ENCODE assay signal across 15 cellular contexts in the genomic region with DNA sequence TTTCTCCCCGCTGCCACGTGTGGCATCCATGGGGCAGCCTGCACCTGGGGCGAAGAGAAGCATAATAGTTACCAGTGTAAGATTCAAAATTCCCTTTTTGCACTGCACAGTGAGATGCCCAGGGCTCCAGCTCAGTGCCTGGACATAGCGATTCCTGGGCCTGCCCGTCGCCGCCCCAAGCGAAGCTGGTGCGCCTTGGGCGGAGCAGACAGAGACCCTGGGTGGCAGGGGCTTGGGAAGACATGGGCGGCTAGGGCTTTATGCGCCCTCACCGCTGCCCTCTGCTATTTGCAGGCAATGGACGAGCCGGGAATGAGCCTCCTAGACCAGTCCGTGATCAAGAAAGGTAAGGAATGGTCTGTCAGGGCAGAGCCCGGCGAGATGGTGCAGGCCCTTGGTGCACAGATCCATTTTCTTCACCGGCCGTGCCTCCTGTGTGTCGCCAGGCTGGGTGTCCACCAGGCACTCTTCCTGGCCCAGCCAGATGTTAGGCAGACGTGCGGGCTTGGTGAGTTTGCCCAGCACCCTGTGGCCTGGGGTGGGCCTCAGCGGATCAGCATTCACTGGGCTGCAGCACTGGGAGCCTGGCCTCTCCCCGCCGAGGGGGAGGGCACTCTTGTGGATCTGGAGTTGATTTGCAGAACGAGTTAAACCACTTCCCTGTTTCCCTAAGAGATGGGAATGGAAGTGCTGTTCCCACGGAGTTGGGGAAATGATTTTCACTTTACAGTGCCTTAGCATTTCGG. TPM values are rescaled to one million over a fixed set of nuclear protein-coding genes. Genes with fewer than 3 reads are reported as not detected.
DNase-seq lines count a peak whose midpoint lies in the region; ATAC-seq, FAIRE-seq and TF ChIP-seq lines count a peak whose summit lies in the region.
"Had no signal": no experiment of that assay in that cellular context is flagged by ENCODE, and none has a peak within 500 bp of the region (broad histone marks: within the 10 kb centered on the region; RNA-seq: fewer than 3 reads in every experiment).

No MANE protein-coding gene starts in this region.

- ATAC-seq in HepG2 (peak; percentile 63), right lobe of liver (no peak), upper lobe of right lung (peak; percentile 20)
- ATAC-seq: left cardiac atrium had no signal

- H3K9me3 Mint-ChIP-seq in activated CD4-positive, alpha-beta T cell treated with anti-CD3 and anti-CD28 coated beads, Interleukin-2, amount 10 ng/mL, durations not matched to agents 24 days and 14 days, result no peaks in the 10 kb centered on the region

- no peak overlapping the region for H2BK120ac ChIP-seq in mesendoderm (ENCODE audit: low read depth, low read length)

- no TSS peak for BruUV-seq in HepG2 (replicated peaks; lab: Mats Ljungman, UMichigan)

- no peak overlapping the region for H2BK5ac ChIP-seq in mesendoderm (ENCODE audit: low read length)

- H3K79me2 ChIP-seq in HepG2 (ENCODE audit: insufficient read depth, low read length), result no peaks in the 10 kb centered on the region
- H3K79me2 ChIP-seq in mesendoderm (ENCODE audit: control insufficient read depth, insufficient read depth, low read length), result no peaks in the 10 kb centered on the region

- TF ChIP-seq EP300 in HepG2 (IDR thresholded peaks at IDR 0.05; ENCODE audit: low read depth in 2 of 2, low read length in 2 of 2) (no peak), HepG2 (CRISPR knock-in tag; IDR thresholded peaks at IDR 0.05; ENCODE audit: borderline replicate concordance) (no peak)

- H3K18ac ChIP-seq in mesendoderm (ENCODE audit: low read length), result no peak overlapping the region

- peak overlapping the region; percentile 73 for H2AFZ ChIP-seq in HepG2 (ENCODE audit: low read length)

- 0 out of 2 replicates have a peak, but pooled peaks have one; percentile 10 for TF ChIP-seq CTCF in HepG2 (CRISPR knock-in tag; IDR thresholded peaks at IDR 0.05)
- TF ChIP-seq CTCF in right lobe of liver (IDR thresholded peaks at IDR 0.05), result no peak
- no peak for TF ChIP-seq CTCF in bronchial epithelial cell (IDR thresholded peaks at IDR 0.05; ENCODE audit: insufficient read depth, low read length, severe bottlenecking)
- TF ChIP-seq CTCF in upper lobe of right lung (IDR thresholded peaks at IDR 0.05), result no peak
- TF ChIP-seq CTCF in adrenal gland (IDR thresholded peaks at IDR 0.05), result no peak

- no peak for TF ChIP-seq POLR2A in HepG2 (IDR thresholded peaks at IDR 0.05; ENCODE audit: insufficient read depth in 1 of 2, low read depth in 2 of 2, low read length in 2 of 2)
- TF ChIP-seq POLR2A in right lobe of liver (IDR thresholded peaks at IDR 0.05), result no peak
- TF ChIP-seq POLR2A in adrenal gland (IDR thresholded peaks at IDR 0.05), result no peak

- H4K8ac ChIP-seq in mesendoderm (ENCODE audit: low read depth, low read length), result no peak overlapping the region

- H3K4me2 ChIP-seq in HepG2 (ENCODE audit: low read depth, low read length), result peak overlapping the region; percentile 97
- no peak overlapping the region for H3K4me2 ChIP-seq in mesendoderm (ENCODE audit: low read length)

- H3K4me1 ChIP-seq in HepG2 (ENCODE audit: insufficient read depth, low read length) (peaks cover 28% of the 10 kb centered on the region), right lobe of liver (peaks cover 0 to 21% (median 0%) of the 10 kb centered on the region in 4 donors), mesendoderm (ENCODE audit: control insufficient read depth, low read depth, low read length) (peaks cover 7% of the 10 kb centered on the region), upper lobe of right lung (peaks cover 8% of the 10 kb centered on the region), adrenal gland (replicated peaks in 1 of 2) (peaks cover 6 to 22% of the 10 kb centered on the region in 2 donors)

- CTCF ChIA-PET in HepG2 (lab: Yijun Ruan, JAX; ENCODE audit: low intra/inter-chr PET ratio, low total read pairs), result no interaction called here

- intact Hi-C loops in HepG2 (cut with micrococcal nuclease; ENCODE audit: unreplicated experiment) (loop anchor here (2.0 to 5.0 kb wide), 2 partner anchors 18 to 67 kb away; a partner anchor contains a TSS), right lobe of liver (cut with DNase I) (no loop called here), upper lobe of right lung (cut with DNase I) (no loop called here), adrenal gland (cut with DNase I) (loop anchor here in 1 of 2 donors (5.0 kb wide), 1 partner anchor 202 kb away; no protein-coding TSS in a partner anchor)
- intact Hi-C loops in activated CD4-positive, alpha-beta T cell treated with anti-CD3 and anti-CD28 coated beads, Interleukin-2, amount 10 ng/mL, durations not matched to agents 24 days and 14 days (cut with micrococcal nuclease), result loop anchor here (5.0 kb wide), 1 partner anchor 67 kb away; a partner anchor contains a TSS

- H3K27me3 Mint-ChIP-seq in activated CD4-positive, alpha-beta T cell treated with anti-CD3 and anti-CD28 coated beads, Interleukin-2, amount 10 ng/mL, durations not matched to agents 24 days and 14 days, result peaks cover 36% of the 10 kb centered on the region

- H3K9me3 ChIP-seq in HepG2 (ENCODE audit: low read length) (no peaks in the 10 kb centered on the region), right lobe of liver (no peaks in the 10 kb centered on the region), upper lobe of right lung (no peaks in the 10 kb centered on the region), adrenal gland (replicated peaks in 1 of 3) (no peaks in the 10 kb centered on the region)

- no peak overlapping the region for H3K4ac ChIP-seq in mesendoderm (ENCODE audit: low read depth, low read length)

- H3K27me3 ChIP-seq in HepG2 (ENCODE audit: control insufficient read depth in 1 of 2, insufficient read depth in 2 of 2, low read length in 2 of 2) (peaks cover 0 to 10% of the 10 kb centered on the region in 2 experiments; a peak in 1 of 5 replicates), right lobe of liver (peaks cover 0 to 27% of the 10 kb centered on the region in 2 donors), bronchial epithelial cell (ENCODE audit: control insufficient read depth, insufficient read depth, low read length) (no peaks in the 10 kb centered on the region), mesendoderm (ENCODE audit: insufficient read depth, low read length, poor library complexity) (peaks cover 52% of the 10 kb centered on the region), upper lobe of right lung (peaks cover 5% of the 10 kb centered on the region), adrenal gland (peaks cover 31% of the 10 kb centered on the region)

- peak overlapping the region; percentile 37 for H3K56ac ChIP-seq in mesendoderm (ENCODE audit: low read length)

- H3K27ac ChIP-seq in HepG2 (ENCODE audit: extremely low read length, insufficient read depth, low read length), result peak overlapping the region; percentile 62
- H3K27ac ChIP-seq in right lobe of liver, result no peak overlapping the region
- H3K27ac ChIP-seq in mesendoderm (ENCODE audit: low read depth, low read length), result no peak overlapping the region
- no peak overlapping the region for H3K27ac ChIP-seq in upper lobe of right lung
- H3K27ac ChIP-seq in adrenal gland, result no peak overlapping the region

- H3K9ac ChIP-seq in HepG2 (ENCODE audit: insufficient read depth, low read depth, low read length), result peak overlapping the region; percentile 69
- H3K9ac ChIP-seq in mesendoderm (ENCODE audit: low read length), result no peak overlapping the region

- in situ Hi-C loops in HepG2 (cut with HindIII; ENCODE audit: extremely low pct_ligation_motif_present, low pct_unique_long_range_greater_than_20kb), result no loop called here

- peak overlapping the region; percentile 29 for H3K23ac ChIP-seq in mesendoderm (ENCODE audit: low read length)

- no peak overlapping the region for H4K5ac ChIP-seq in mesendoderm (ENCODE audit: low read length)

- no peaks in the 10 kb centered on the region for H4K20me1 ChIP-seq in HepG2 (ENCODE audit: insufficient read depth, low read length)

- no peak overlapping the region for H2AK5ac ChIP-seq in mesendoderm (ENCODE audit: low read length)

- no peak overlapping the region for H3K4me3 Mint-ChIP-seq in activated CD4-positive, alpha-beta T cell treated with anti-CD3 and anti-CD28 coated beads, Interleukin-2, amount 10 ng/mL, durations not matched to agents 24 days and 14 days

- no peak overlapping the region for H3K27ac Mint-ChIP-seq in activated CD4-positive, alpha-beta T cell treated with anti-CD3 and anti-CD28 coated beads, Interleukin-2, amount 10 ng/mL, durations not matched to agents 24 days and 14 days

- H3K4me1 Mint-ChIP-seq in activated CD4-positive, alpha-beta T cell treated with anti-CD3 and anti-CD28 coated beads, Interleukin-2, amount 10 ng/mL, durations not matched to agents 24 days and 14 days, result peaks cover 17% of the 10 kb centered on the region

- no peak for TF ChIP-seq RAD21 in HepG2 (CRISPR knock-in tag; IDR thresholded peaks at IDR 0.05)

- no peaks in the 10 kb centered on the region for H3K79me1 ChIP-seq in mesendoderm (ENCODE audit: low read length)

- peaks cover 1% of the 10 kb centered on the region for H3K36me3 Mint-ChIP-seq in activated CD4-positive, alpha-beta T cell treated with anti-CD3 and anti-CD28 coated beads, Interleukin-2, amount 10 ng/mL, durations not matched to agents 24 days and 14 days (ENCODE audit: low read depth)

- POLR2A ChIA-PET in HepG2 (lab: Yijun Ruan, JAX), result interaction anchor here (1.6 to 1.7 kb wide), 2 partner anchors 18 kb away, joined by 3 to 6 read pairs; a partner anchor contains a TSS

- DNase-seq in HepG2 (ENCODE audit: low spot score) (no peak), right lobe of liver (no peak), bronchial epithelial cell (ENCODE audit: low read depth) (peak; percentile 30), mesendoderm (peak; percentile 65), upper lobe of right lung (peak; percentile 68), adrenal gland (no peak)
- no peak for DNase-seq in stimulated activated CD4-positive, alpha-beta T cell treated with anti-CD3 and anti-CD28 coated beads, Interleukin-15, amount 100 ng/mL, for 24 hours
- no peak for DNase-seq in activated CD4-positive, alpha-beta T cell treated with anti-CD3 and anti-CD28 coated beads, Interleukin-2, amount 10 ng/mL, durations not matched to agents 24 days and 14 days
- DNase-seq: activated CD8-positive, alpha-beta memory T cell treated with anti-CD3 and anti-CD28 coated beads, Interleukin-2, amount 50 U/mL, for 4 hours; amniotic stem cell; foreskin melanocyte; left cardiac atrium; NCI-H1048; NCI-H446 treated with DMSO at 0.1 percent for 48 hours; stimulated activated naive CD4-positive, alpha-beta T cell had no signal

- H3K36me3 ChIP-seq in HepG2 (replicated peaks in 1 of 2; ENCODE audit: control insufficient read depth in 1 of 2, insufficient read depth in 2 of 2, low read length in 2 of 2) (no peaks in the 10 kb centered on the region), right lobe of liver (no peaks in the 10 kb centered on the region), bronchial epithelial cell (ENCODE audit: control insufficient read depth, insufficient read depth, low read length) (no peaks in the 10 kb centered on the region), mesendoderm (ENCODE audit: control insufficient read depth, insufficient read depth, low read length) (no peaks in the 10 kb centered on the region), upper lobe of right lung (no peaks in the 10 kb centered on the region), adrenal gland (replicated peaks in 1 of 2) (no peaks in the 10 kb centered on the region)

- FAIRE-seq in HepG2 (lab: Jason Lieb, UNC), result no peak
- no peak for FAIRE-seq in bronchial epithelial cell (lab: Jason Lieb, UNC)

- peak overlapping the region; percentile 26 to 65 (median 37); a peak in 5 of 6 replicates for H3K4me3 ChIP-seq in HepG2 (replicated peaks in 1 of 3; ENCODE audit: insufficient read depth in 1 of 3, low read depth in 2 of 3, low read length in 3 of 3)
- no peak overlapping the region for H3K4me3 ChIP-seq in right lobe of liver
- no peak overlapping the region for H3K4me3 ChIP-seq in bronchial epithelial cell (ENCODE audit: low read depth, low read length)
- no peak overlapping the region for H3K4me3 ChIP-seq in mesendoderm (ENCODE audit: low read length)
- H3K4me3 ChIP-seq in upper lobe of right lung, result no peak overlapping the region
- no peak overlapping the region for H3K4me3 ChIP-seq in adrenal gland

- H2BK15ac ChIP-seq in mesendoderm (replicated peaks; ENCODE audit: low read depth), result no peak overlapping the region

- 77% methylated on average over 13 of the region's 29 CpGs for WGBS in HepG2 (ENCODE audit: low lambda C conversion rate)
- WGBS in right lobe of liver (ENCODE audit: insufficient coverage, low coverage, low lambda C conversion rate, missing lambda C conversion rate), result 47% methylated on average over 8 of the region's 29 CpGs
- no CpG with 5 or more reads among the region's 29 CpGs for WGBS in mesendoderm (ENCODE audit: extremely low coverage, insufficient coverage, low lambda C conversion rate)
- 82 to 91% (median 90%) methylated on average over 15 to 29 of the region's 29 CpGs for WGBS in adrenal gland, 4 donors

RNA-seq across cellular contexts. Expression of a gene that starts 1.7 kb away (rescaled TPM):
- total RNA-seq in HepG2 (2016; rRNA removed; fragmentation: Illumina TruSeq; extraction: Trizol), result 0.31 and 0.44 TPM in 2 replicates
- 0.18 TPM in 1 of 2 replicates, not detected in the other for total RNA-seq in HepG2 (2016; cell fraction: cytosol; rRNA removed; fragmentation: Illumina TruSeq; extraction: Trizol; ENCODE audit: low read depth)
- total RNA-seq in HepG2 (2016; cell fraction: insoluble cytoplasmic fraction; rRNA removed; fragmentation: Illumina TruSeq; extraction: Trizol), result 0.17 and 0.49 TPM in 2 replicates
- 0.12 and 0.17 TPM in 2 replicates for total RNA-seq in HepG2 (2016; cell fraction: membrane; rRNA removed; fragmentation: Illumina TruSeq; extraction: Trizol)
- 0.47 and 0.53 TPM in 2 replicates for total RNA-seq in HepG2 (2016; cell fraction: nucleus; rRNA removed; fragmentation: Illumina TruSeq; extraction: Trizol)
- 0.41 and 0.46 TPM in 2 replicates for polyA plus RNA-seq in HepG2 (2011; rRNA removed)
- 0.32 and 0.42 TPM in 2 replicates for polyA plus RNA-seq in HepG2 (2011; cell fraction: cytosol; rRNA removed)
- polyA plus RNA-seq in HepG2 (2011; cell fraction: nucleus; rRNA removed), result 2.1 and 2.2 TPM in 2 replicates
- polyA plus RNA-seq in HepG2 (2012), result 0.56 and 0.88 TPM in 2 replicates
- 0.12 TPM in 1 of 2 replicates, not detected in the other for polyA plus RNA-seq in HepG2 (2016; cell fraction: cytosol; fragmentation: Illumina TruSeq; extraction: Trizol; ENCODE audit: low read depth)
- polyA plus RNA-seq in HepG2 (2016; cell fraction: insoluble cytoplasmic fraction; fragmentation: Illumina TruSeq; extraction: Trizol; ENCODE audit: low read depth), result 0.28 and 0.50 TPM in 2 replicates
- polyA plus RNA-seq in HepG2 (2016; cell fraction: membrane; fragmentation: Illumina TruSeq; extraction: Trizol; ENCODE audit: low read depth), result 0.08 and 0.26 TPM in 2 replicates
- 1.5 and 1.9 TPM in 2 replicates for polyA plus RNA-seq in HepG2 (2016; cell fraction: nucleus; fragmentation: Illumina TruSeq; extraction: Trizol; ENCODE audit: insufficient read depth, low read depth)
- polyA minus RNA-seq in HepG2 (2011; rRNA and poly(A)+ RNA removed; ENCODE audit: low replicate concordance), result 0.08 and 0.12 TPM in 2 replicates
- not detected in 2 replicates for polyA minus RNA-seq in HepG2 (2011; cell fraction: cytosol; rRNA and poly(A)+ RNA removed)
- 0.50 and 0.52 TPM in 2 replicates for polyA minus RNA-seq in HepG2 (2011; cell fraction: nucleus; rRNA and poly(A)+ RNA removed)
- under 1 TPM in 2 of 6 experiments, not detected in 4; 0.15 to 0.24 TPM for total RNA-seq in right lobe of liver
- under 0.01 and 0.13 TPM in 2 replicates for total RNA-seq in bronchial epithelial cell
- polyA plus RNA-seq in mesendoderm (2013, experiment 1 of 2), result 0.20 TPM
- polyA plus RNA-seq in mesendoderm (2013, experiment 2 of 2), result 0.14 TPM
- 1.9 TPM for total RNA-seq in upper lobe of right lung
- under 1 TPM in 6 of 8 donors, not detected in 2; 0.21 to 0.69 (median 0.46) TPM for total RNA-seq in adrenal gland
- polyA plus RNA-seq in adrenal gland, result 1 to 10 TPM in 2 of 3 donors, not detected in 1; 1.6 to 2.1 TPM
- total RNA-seq in activated CD4-positive, alpha-beta T cell treated with anti-CD3 and anti-CD28 coated beads, Interleukin-2, amount 10 ng/mL, durations not matched to agents 24 days and 14 days, result 0.38 and 0.49 TPM in 2 replicates

RNA-seq across cellular contexts. Expression of a gene that starts 17.2 kb away (rescaled TPM):
- total RNA-seq in HepG2 (2016; rRNA removed; fragmentation: Illumina TruSeq; extraction: Trizol) (9.1 and 9.3 TPM in 2 replicates), right lobe of liver (10 to 100 TPM in 2 of 6 experiments, 1 to 10 TPM in 4; 5.9 to 11.7 (median 7.3) TPM), bronchial epithelial cell (8.7 and 10.0 TPM in 2 replicates), upper lobe of right lung (24.8 TPM), adrenal gland (10 to 100 TPM; 38.0 to 49.3 (median 44.5) TPM)
- total RNA-seq in HepG2 (2016; cell fraction: cytosol; rRNA removed; fragmentation: Illumina TruSeq; extraction: Trizol; ENCODE audit: low read depth), result 0.88 and 1.1 TPM in 2 replicates
- 7.2 and 8.9 TPM in 2 replicates for total RNA-seq in HepG2 (2016; cell fraction: insoluble cytoplasmic fraction; rRNA removed; fragmentation: Illumina TruSeq; extraction: Trizol)
- total RNA-seq in HepG2 (2016; cell fraction: membrane; rRNA removed; fragmentation: Illumina TruSeq; extraction: Trizol), result 3.5 and 3.6 TPM in 2 replicates
- total RNA-seq in HepG2 (2016; cell fraction: nucleus; rRNA removed; fragmentation: Illumina TruSeq; extraction: Trizol), result 6.6 and 8.7 TPM in 2 replicates
- polyA plus RNA-seq in HepG2 (2011; rRNA removed) (6.6 and 11.0 TPM in 2 replicates), adrenal gland (10 to 100 TPM; 12.0 to 28.7 (median 18.3) TPM)
- 4.6 and 5.4 TPM in 2 replicates for polyA plus RNA-seq in HepG2 (2011; cell fraction: cytosol; rRNA removed)
- 26.7 and 28.4 TPM in 2 replicates for polyA plus RNA-seq in HepG2 (2011; cell fraction: nucleus; rRNA removed)
- 4.4 and 7.0 TPM in 2 replicates for polyA plus RNA-seq in HepG2 (2012)
- polyA plus RNA-seq in HepG2 (2016; cell fraction: cytosol; fragmentation: Illumina TruSeq; extraction: Trizol; ENCODE audit: low read depth), result 0.55 and 0.77 TPM in 2 replicates
- 7.4 and 8.8 TPM in 2 replicates for polyA plus RNA-seq in HepG2 (2016; cell fraction: insoluble cytoplasmic fraction; fragmentation: Illumina TruSeq; extraction: Trizol; ENCODE audit: low read depth)
- 1.8 and 1.9 TPM in 2 replicates for polyA plus RNA-seq in HepG2 (2016; cell fraction: membrane; fragmentation: Illumina TruSeq; extraction: Trizol; ENCODE audit: low read depth)
- polyA plus RNA-seq in HepG2 (2016; cell fraction: nucleus; fragmentation: Illumina TruSeq; extraction: Trizol; ENCODE audit: insufficient read depth, low read depth), result 15.1 and 16.2 TPM in 2 replicates
- 18.1 and 18.4 TPM in 2 replicates for polyA minus RNA-seq in HepG2 (2011; rRNA and poly(A)+ RNA removed; ENCODE audit: low replicate concordance)
- 5.1 and 5.9 TPM in 2 replicates for polyA minus RNA-seq in HepG2 (2011; cell fraction: cytosol; rRNA and poly(A)+ RNA removed)
- 12.4 and 15.2 TPM in 2 replicates for polyA minus RNA-seq in HepG2 (2011; cell fraction: nucleus; rRNA and poly(A)+ RNA removed)
- polyA plus RNA-seq in mesendoderm (2013, experiment 1 of 2), result 27.8 TPM
- 28.0 TPM for polyA plus RNA-seq in mesendoderm (2013, experiment 2 of 2)
- total RNA-seq in activated CD4-positive, alpha-beta T cell treated with anti-CD3 and anti-CD28 coated beads, Interleukin-2, amount 10 ng/mL, durations not matched to agents 24 days and 14 days, result 33.5 and 34.0 TPM in 2 replicates

RNA-seq across cellular contexts. Expression of a gene that starts 17.6 kb away (rescaled TPM):
- total RNA-seq in HepG2 (2016; rRNA removed; fragmentation: Illumina TruSeq; extraction: Trizol), result 15.9 and 33.4 TPM in 2 replicates
- total RNA-seq in HepG2 (2016; cell fraction: cytosol; rRNA removed; fragmentation: Illumina TruSeq; extraction: Trizol; ENCODE audit: low read depth), result 9.6 and 9.8 TPM in 2 replicates
- total RNA-seq in HepG2 (2016; cell fraction: insoluble cytoplasmic fraction; rRNA removed; fragmentation: Illumina TruSeq; extraction: Trizol), result 14.8 and 30.6 TPM in 2 replicates
- total RNA-seq in HepG2 (2016; cell fraction: membrane; rRNA removed; fragmentation: Illumina TruSeq; extraction: Trizol), result 17.2 and 17.3 TPM in 2 replicates
- 54.0 and 56.5 TPM in 2 replicates for total RNA-seq in HepG2 (2016; cell fraction: nucleus; rRNA removed; fragmentation: Illumina TruSeq; extraction: Trizol)
- polyA plus RNA-seq in HepG2 (2011; rRNA removed), result 74.3 and 82.6 TPM in 2 replicates
- 42.1 and 57.2 TPM in 2 replicates for polyA plus RNA-seq in HepG2 (2011; cell fraction: cytosol; rRNA removed)
- 80.2 and 103 TPM in 2 replicates for polyA plus RNA-seq in HepG2 (2011; cell fraction: nucleus; rRNA removed)
- polyA plus RNA-seq in HepG2 (2012), result 46.0 and 51.9 TPM in 2 replicates
- polyA plus RNA-seq in HepG2 (2016; cell fraction: cytosol; fragmentation: Illumina TruSeq; extraction: Trizol; ENCODE audit: low read depth), result 2.8 and 3.0 TPM in 2 replicates
- polyA plus RNA-seq in HepG2 (2016; cell fraction: insoluble cytoplasmic fraction; fragmentation: Illumina TruSeq; extraction: Trizol; ENCODE audit: low read depth), result 8.0 and 11.3 TPM in 2 replicates
- polyA plus RNA-seq in HepG2 (2016; cell fraction: membrane; fragmentation: Illumina TruSeq; extraction: Trizol; ENCODE audit: low read depth), result 7.6 and 8.2 TPM in 2 replicates
- polyA plus RNA-seq in HepG2 (2016; cell fraction: nucleus; fragmentation: Illumina TruSeq; extraction: Trizol; ENCODE audit: insufficient read depth, low read depth), result 50.7 and 54.2 TPM in 2 replicates
- 53.1 and 74.5 TPM in 2 replicates for polyA minus RNA-seq in HepG2 (2011; rRNA and poly(A)+ RNA removed; ENCODE audit: low replicate concordance)
- 37.6 and 52.7 TPM in 2 replicates for polyA minus RNA-seq in HepG2 (2011; cell fraction: cytosol; rRNA and poly(A)+ RNA removed)
- polyA minus RNA-seq in HepG2 (2011; cell fraction: nucleus; rRNA and poly(A)+ RNA removed), result 116 and 145 TPM in 2 replicates
- total RNA-seq in right lobe of liver, result 10 to 100 TPM; 35.3 to 84.9 (median 54.3) TPM
- total RNA-seq in bronchial epithelial cell, result 26.6 and 30.5 TPM in 2 replicates
- polyA plus RNA-seq in mesendoderm (2013, experiment 1 of 2), result 15.1 TPM
- polyA plus RNA-seq in mesendoderm (2013, experiment 2 of 2), result 16.4 TPM
- total RNA-seq in upper lobe of right lung, result 87.7 TPM
- total RNA-seq in adrenal gland, result 100 to 1,000 TPM in 3 of 8 donors, 10 to 100 TPM in 5; 53.8 to 278 (median 91.0) TPM
- 10 to 100 TPM; 26.5 to 60.1 (median 29.2) TPM for polyA plus RNA-seq in adrenal gland
- total RNA-seq in activated CD4-positive, alpha-beta T cell treated with anti-CD3 and anti-CD28 coated beads, Interleukin-2, amount 10 ng/mL, durations not matched to agents 24 days and 14 days, result 35.2 and 35.3 TPM in 2 replicates

Comparison
In these comparisons a context has a peak if more than half of its experiments do, and no peak if none do; other contexts are left out.
1. ATAC-seq: peak in HepG2 (single experiment) and upper lobe of right lung (single experiment); none in right lobe of liver (0 of 4).
2. H3K4me3 ChIP-seq: peak in HepG2 (3 of 3); none in right lobe of liver (0 of 3), bronchial epithelial cell (single experiment), mesendoderm (single experiment), upper lobe of right lung (single experiment) and adrenal gland (0 of 4).
3. intact Hi-C loops: an anchor here in HepG2 (2.0 to 5.0 kb wide) and activated CD4-positive, alpha-beta T cell treated with anti-CD3 and anti-CD28 coated beads, Interleukin-2, amount 10 ng/mL, durations not matched to agents 24 days and 14 days (5.0 kb wide); none called in right lobe of liver and upper lobe of right lung.
4. DNase-seq: peak in bronchial epithelial cell (single experiment), mesendoderm (single experiment) and upper lobe of right lung (single experiment); none in HepG2 (single experiment), right lobe of liver (0 of 3), adrenal gland (0 of 7), stimulated activated CD4-positive, alpha-beta T cell treated with anti-CD3 and anti-CD28 coated beads, Interleukin-15, amount 100 ng/mL, for 24 hours (single experiment) and activated CD4-positive, alpha-beta T cell treated with anti-CD3 and anti-CD28 coated beads, Interleukin-2, amount 10 ng/mL, durations not matched to agents 24 days and 14 days (single experiment).